In the genomic region with DNA sequence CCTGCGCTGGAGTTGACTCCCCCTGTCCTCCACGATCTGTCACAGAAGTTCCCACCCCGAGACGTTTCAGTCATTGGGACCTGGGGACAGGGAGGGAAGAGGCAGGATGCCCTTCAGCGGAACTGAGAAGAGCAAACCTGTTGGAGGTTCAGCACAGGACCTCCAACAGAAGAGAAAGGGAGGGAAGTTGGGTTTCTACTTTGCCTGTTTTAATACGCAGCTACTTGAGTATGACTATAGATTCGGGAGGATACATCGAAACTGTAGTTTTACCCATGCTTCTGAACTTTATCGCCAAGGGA, we compare ENCODE assay signal across 8 cellular contexts. TPM values are rescaled to one million over a fixed set of nuclear protein-coding genes. Genes with fewer than 3 reads are reported as not detected.
DNase-seq lines count a peak whose midpoint lies in the region; ATAC-seq, FAIRE-seq and TF ChIP-seq lines count a peak whose summit lies in the region.

No MANE protein-coding gene starts in this region.

- H3K27me3 Mint-ChIP-seq in T-helper 17 cell: peaks cover 4% of the 10 kb centered on the region

- peak overlapping the region; percentile 84 for H3K4me3 Mint-ChIP-seq in T-helper 17 cell

- peaks cover 63% of the 10 kb centered on the region for H3K4me1 ChIP-seq in left ventricle myocardium inferior
- peaks cover 0 to 35% of the 10 kb centered on the region in 2 donors for H3K4me1 ChIP-seq in right atrium auricular region
- H3K4me1 ChIP-seq in small intestine (ENCODE audit: control insufficient read depth in 2 of 2, insufficient read depth in 1 of 2, low read depth in 1 of 2, low read length in 1 of 2): peaks cover 0 to 6% of the 10 kb centered on the region in 2 donors

- ATAC-seq in left ventricle myocardium superior (no peak), T-helper 17 cell (no peak), GM19023 (IDR thresholded peaks at IDR 0.05; ENCODE audit: unreplicated experiment) (no peak)

- peak overlapping the region; percentile 87 for H3K27ac Mint-ChIP-seq in T-helper 17 cell

- 11 to 19% (median 11%) methylated on average over 9 of the region's 9 CpGs for WGBS in small intestine, 3 donors

- DNase-seq in left ventricle myocardium inferior: no peak
- no peak for DNase-seq in left ventricle myocardium superior
- DNase-seq in T-helper 17 cell: no peak
- DNase-seq in right atrium auricular region (ENCODE audit: low spot score): no peak
- DNase-seq in small intestine: peak; percentile 44
- no peak for DNase-seq in RPMI8226
- DNase-seq in NCI-H510A treated with DMSO at 0.1 percent for 48 hours (lab: John Stamatoyannopoulos, UW): no peak

- H3K27ac ChIP-seq in left ventricle myocardium inferior (replicated peaks): peak overlapping the region; percentile 99
- H3K27ac ChIP-seq in right atrium auricular region: peak overlapping the region; percentile 99 to 100
- peak overlapping the region; percentile 99 for H3K27ac ChIP-seq in small intestine (ENCODE audit: low read depth in 1 of 2, low read length in 1 of 2)

- H3K36me3 ChIP-seq in left ventricle myocardium inferior: peaks cover 5% of the 10 kb centered on the region
- no peaks in the 10 kb centered on the region for H3K36me3 ChIP-seq in right atrium auricular region
- no peaks in the 10 kb centered on the region for H3K36me3 ChIP-seq in small intestine (ENCODE audit: control insufficient read depth in 2 of 2, insufficient read depth in 2 of 2, low read length in 2 of 2)

- TF ChIP-seq CTCF in left ventricle myocardium inferior (IDR thresholded peaks at IDR 0.05; ENCODE audit: borderline replicate concordance) (no peak), right atrium auricular region (IDR thresholded peaks at IDR 0.05) (no peak)

- H3K27me3 ChIP-seq in left ventricle myocardium inferior (ENCODE audit: low read depth): no peaks in the 10 kb centered on the region
- no peaks in the 10 kb centered on the region for H3K27me3 ChIP-seq in right atrium auricular region
- no peaks in the 10 kb centered on the region for H3K27me3 ChIP-seq in small intestine (ENCODE audit: control insufficient read depth in 2 of 2, insufficient read depth in 2 of 2, low read length in 2 of 2)

- H3K9me3 ChIP-seq in left ventricle myocardium inferior (replicated peaks) (no peaks in the 10 kb centered on the region), T-helper 17 cell (ENCODE audit: control insufficient read depth, low read length, poor library complexity, severe bottlenecking) (no peaks in the 10 kb centered on the region), right atrium auricular region (no peaks in the 10 kb centered on the region), small intestine (ENCODE audit: control insufficient read depth, low read depth) (no peaks in the 10 kb centered on the region)

- intact Hi-C loops in left ventricle myocardium inferior (cut with micrococcal nuclease): loop anchor here (5.0 to 10.0 kb wide), 2 partner anchors 100 to 302 kb away; no protein-coding TSS in a partner anchor
- intact Hi-C loops in left ventricle myocardium superior (cut with micrococcal nuclease): loop anchor here (10.0 kb wide), 2 partner anchors 100 to 300 kb away; no protein-coding TSS in a partner anchor

- H3K36me3 Mint-ChIP-seq in T-helper 17 cell (ENCODE audit: low read depth): no peaks in the 10 kb centered on the region

- no peak for FAIRE-seq in small intestine (lab: Jason Lieb, UNC)

- peak overlapping the region; percentile 89 for H3K4me3 ChIP-seq in left ventricle myocardium inferior
- H3K4me3 ChIP-seq in right atrium auricular region: peak overlapping the region; percentile 84 to 88
- H3K4me3 ChIP-seq in small intestine (ENCODE audit: low read depth in 1 of 2, low read length in 2 of 2): peak overlapping the region; percentile 63 to 73

- peaks cover 29% of the 10 kb centered on the region for H3K4me1 Mint-ChIP-seq in T-helper 17 cell

RNA-seq across cellular contexts. Expression of a gene that starts 2.3 kb away (rescaled TPM):
- total RNA-seq in left ventricle myocardium inferior: 16.1 TPM
- total RNA-seq in left ventricle myocardium superior: 23.0 TPM
- 10 to 100 TPM; 15.5 to 37.7 TPM for total RNA-seq in T-helper 17 cell
- 10 to 100 TPM; 25.7 to 54.1 TPM for total RNA-seq in right atrium auricular region
- 10 to 100 TPM; 10.3 to 28.2 (median 20.0) TPM for polyA plus RNA-seq in small intestine
